Comparison of ENCODE assay signal across 8 cellular contexts in genomic region chr15:82263350-82263749, GRCh38. TPM values are rescaled to one million over a fixed set of nuclear protein-coding genes. Genes with fewer than 3 reads are reported as not detected.
DNase-seq lines count a peak whose midpoint lies in the region; ATAC-seq and TF ChIP-seq lines count a peak whose summit lies in the region.

No MANE protein-coding gene starts in this region.

- H3K27me3 Mint-ChIP-seq in T-helper 2 cell treated with Interferon-gamma antibody and Interleukin-4, amounts not matched to agents 5 μg/mL and 100 μg/mL, for 36 hours (ENCODE audit: low read depth), result peaks cover under 1% of the 10 kb centered on the region

- peaks cover 5% of the 10 kb centered on the region for H3K36me3 Mint-ChIP-seq in T-helper 2 cell treated with Interferon-gamma antibody and Interleukin-4, amounts not matched to agents 5 μg/mL and 100 μg/mL, for 36 hours (ENCODE audit: low read depth)

- BruUV-seq in PC-3 (replicated peaks; lab: Mats Ljungman, UMichigan), result no TSS peak

- ATAC-seq in PC-3 (peak; percentile 63), esophagus mucosa (peak; percentile 23)

- H3K4me3 ChIP-seq in PC-3 (ENCODE audit: low read length) (peak overlapping the region; percentile 81), retinal pigment epithelial cell (ENCODE audit: low read length) (peak overlapping the region; percentile 78)

- H3K36me3 ChIP-seq in PC-3 (ENCODE audit: low read depth, low read length), result peaks cover 14% of the 10 kb centered on the region

- peak overlapping the region; percentile 86 for H3K4me2 ChIP-seq in PC-3 (ENCODE audit: low read length)

- peak overlapping the region; percentile 78 for H3K9ac ChIP-seq in PC-3 (ENCODE audit: low read length)

- H2AFZ ChIP-seq in PC-3 (ENCODE audit: low read length), result peak overlapping the region; percentile 73

- no peaks in the 10 kb centered on the region for H3K9me3 ChIP-seq in PC-3 (ENCODE audit: low read length)

- peak overlapping the region; percentile 33 for H3K27ac Mint-ChIP-seq in T-helper 2 cell treated with Interferon-gamma antibody and Interleukin-4, amounts not matched to agents 5 μg/mL and 100 μg/mL, for 36 hours

- CTCF ChIA-PET in PC-3 (lab: Charles Lee), result interaction anchor here (1.0 kb wide), 1 partner anchor 155 kb away, joined by 3 read pairs; no protein-coding TSS in a partner anchor

- no peaks in the 10 kb centered on the region for H3K9me3 Mint-ChIP-seq in T-helper 2 cell treated with Interferon-gamma antibody and Interleukin-4, amounts not matched to agents 5 μg/mL and 100 μg/mL, for 36 hours

- no peaks in the 10 kb centered on the region for H3K27me3 ChIP-seq in PC-3 (ENCODE audit: low read length)

- peak overlapping the region; percentile 92 for H3K4me3 Mint-ChIP-seq in T-helper 2 cell treated with Interferon-gamma antibody and Interleukin-4, amounts not matched to agents 5 μg/mL and 100 μg/mL, for 36 hours

- POLR2A ChIA-PET in PC-3 (lab: Charles Lee; ENCODE audit: unreplicated experiment), result no interaction called here

- H3K9me2 ChIP-seq in PC-3 (replicated peaks; ENCODE audit: low read length), result no peaks in the 10 kb centered on the region

- intact Hi-C loops in PC-3 (cut with micrococcal nuclease), result no loop called here

- TF ChIP-seq CTCF in PC-3 (conservative IDR thresholded peaks at IDR 0.05; ENCODE audit: low read depth, low read length), result no peak
- TF ChIP-seq CTCF in retinal pigment epithelial cell (conservative IDR thresholded peaks at IDR 0.05; ENCODE audit: low read depth, low read length), result no peak

- peaks cover 30% of the 10 kb centered on the region for H3K4me1 ChIP-seq in PC-3 (ENCODE audit: insufficient read depth, low read length)

- peaks cover 28% of the 10 kb centered on the region for H3K79me2 ChIP-seq in PC-3 (ENCODE audit: low read length)

- no peak for DNase-seq in T-helper 2 cell treated with Interferon-gamma antibody and Interleukin-4, amounts not matched to agents 5 μg/mL and 100 μg/mL, for 36 hours (ENCODE audit: low spot score)
- no peak for DNase-seq in T-helper 2 cell
- peak; percentile 85 for DNase-seq in PC-3
- no peak for DNase-seq in retinal pigment epithelial cell (ENCODE audit: low read depth)
- DNase-seq in DMS79 treated with DMSO at 0.1 percent for 48 hours (lab: John Stamatoyannopoulos, UW), result no peak
- DNase-seq in NCI-H1105 treated with DMSO at 0.1 percent for 48 hours (lab: John Stamatoyannopoulos, UW), result no peak
- no peak for DNase-seq in activated CD4-positive, CD25-positive, alpha-beta regulatory T cell (lab: John Stamatoyannopoulos, UW)

- peak overlapping the region; percentile 78 for H3K27ac ChIP-seq in PC-3 (ENCODE audit: low read length)

- H4K20me1 ChIP-seq in PC-3 (ENCODE audit: low read length), result peaks cover 18% of the 10 kb centered on the region

- H3K4me1 Mint-ChIP-seq in T-helper 2 cell treated with Interferon-gamma antibody and Interleukin-4, amounts not matched to agents 5 μg/mL and 100 μg/mL, for 36 hours (ENCODE audit: low read depth), result peaks cover 21% of the 10 kb centered on the region

- peaks cover 10% of the 10 kb centered on the region for H3F3A ChIP-seq in PC-3 (ENCODE audit: low read length, unreplicated experiment)

RNA-seq across cellular contexts. Expression of gene SAXO2, which starts 0.7 kb away (rescaled TPM):
- total RNA-seq in PC-3 (2014; rRNA removed), result 0.35 and 3.7 TPM in 2 replicates
- 0.80 TPM for total RNA-seq in esophagus mucosa

RNA-seq across cellular contexts. Expression of gene EFL1, which starts 0.8 kb away (rescaled TPM):
- 12.4 and 14.7 TPM in 2 replicates for total RNA-seq in PC-3 (2014; rRNA removed)
- total RNA-seq in esophagus mucosa, result 14.5 TPM
